ENCODE assay signal across 19 cellular contexts in the genomic region with DNA sequence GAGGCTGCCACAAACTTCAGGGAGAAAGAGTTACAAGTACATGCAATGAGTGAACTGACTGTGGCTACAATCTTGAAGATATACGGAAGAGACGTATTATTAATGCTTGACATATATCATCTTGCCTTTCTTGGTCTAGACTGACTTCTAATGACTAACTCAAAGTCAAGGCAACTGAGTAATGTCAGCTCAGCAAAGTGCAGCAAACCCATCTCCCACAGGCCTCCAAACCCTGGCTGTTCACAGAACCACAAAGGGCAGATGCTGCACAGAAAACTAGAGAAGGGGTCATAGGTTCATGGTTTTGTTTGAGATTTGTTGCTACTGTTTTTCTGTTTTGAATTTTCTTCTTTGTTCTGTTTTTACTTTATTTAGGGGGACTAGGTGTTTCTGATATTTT. TPM values are rescaled to one million over a fixed set of nuclear protein-coding genes. Genes with fewer than 3 reads are reported as not detected.
DNase-seq lines count a peak whose midpoint lies in the region; ATAC-seq and TF ChIP-seq lines count a peak whose summit lies in the region.
"Had no signal": no experiment of that assay in that cellular context is flagged by ENCODE, and none has a peak within 500 bp of the region (broad histone marks: within the 10 kb centered on the region; RNA-seq: fewer than 3 reads in every experiment).

No MANE protein-coding gene starts in this region.

- H3K27me3 Mint-ChIP-seq in activated CD4-positive, alpha-beta T cell treated with anti-CD3 and anti-CD28 coated beads, Interleukin-2, amount 10 ng/mL, durations not matched to agents 7 days and 5 days = no peaks in the 10 kb centered on the region
- no peaks in the 10 kb centered on the region for H3K27me3 Mint-ChIP-seq in naive thymus-derived CD8-positive, alpha-beta T cell
- H3K27me3 Mint-ChIP-seq in MCF 10A (ENCODE audit: insufficient read depth, unreplicated experiment) = no peaks in the 10 kb centered on the region

- H3K36me3 Mint-ChIP-seq in activated CD4-positive, alpha-beta T cell treated with anti-CD3 and anti-CD28 coated beads, Interleukin-2, amount 10 ng/mL, durations not matched to agents 7 days and 5 days (ENCODE audit: low read depth) = peaks cover 90% of the 10 kb centered on the region
- H3K36me3 Mint-ChIP-seq in activated naive CD4-positive, alpha-beta T cell treated with anti-CD3 and anti-CD28 coated beads, Interleukin-2, amount 50 U/mL, for 72 hours = peaks cover 49 to 54% of the 10 kb centered on the region in 2 donors
- H3K36me3 Mint-ChIP-seq in naive thymus-derived CD8-positive, alpha-beta T cell = peaks cover 37 to 78% (median 77%) of the 10 kb centered on the region in 3 donors
- no peaks in the 10 kb centered on the region for H3K36me3 Mint-ChIP-seq in MCF 10A (ENCODE audit: insufficient read depth, unreplicated experiment)

- peak; percentile 31 to 47 for ATAC-seq in activated naive CD4-positive, alpha-beta T cell treated with anti-CD3 and anti-CD28 coated beads, Interleukin-2, amount 50 U/mL, for 72 hours
- no peak for ATAC-seq in naive thymus-derived CD8-positive, alpha-beta T cell
- ATAC-seq in GM21619 (IDR thresholded peaks at IDR 0.05; ENCODE audit: unreplicated experiment) = no peak
- no peak for ATAC-seq in GM19035 (IDR thresholded peaks at IDR 0.05; ENCODE audit: unreplicated experiment)

- POLR2A ChIA-PET in activated CD4-positive, alpha-beta T cell treated with anti-CD3 and anti-CD28 coated beads, Interleukin-2, amount 10 ng/mL, durations not matched to agents 7 days and 5 days (lab: Charles Lee) = no interaction called here
- POLR2A ChIA-PET in naive thymus-derived CD8-positive, alpha-beta T cell (lab: Charles Lee) = interaction anchor here (1.0 kb wide), 3 partner anchors 18 to 24 kb away, joined by 3 read pairs; no protein-coding TSS in a partner anchor
- POLR2A ChIA-PET in MCF 10A (lab: Yijun Ruan, JAX) = no interaction called here

- H3K4me3 Mint-ChIP-seq in activated CD4-positive, alpha-beta T cell treated with anti-CD3 and anti-CD28 coated beads, Interleukin-2, amount 10 ng/mL, durations not matched to agents 7 days and 5 days = no peak overlapping the region
- peak overlapping the region in 9 of 10 donors; percentile 0 to 78 (median 46) for H3K4me3 Mint-ChIP-seq in naive thymus-derived CD8-positive, alpha-beta T cell
- no peak overlapping the region for H3K4me3 Mint-ChIP-seq in MCF 10A (ENCODE audit: unreplicated experiment)

- H3K4me1 Mint-ChIP-seq in activated CD4-positive, alpha-beta T cell treated with anti-CD3 and anti-CD28 coated beads, Interleukin-2, amount 10 ng/mL, durations not matched to agents 7 days and 5 days = peaks cover 86% of the 10 kb centered on the region
- peaks cover 48 to 98% (median 92%) of the 10 kb centered on the region in 4 donors for H3K4me1 Mint-ChIP-seq in naive thymus-derived CD8-positive, alpha-beta T cell
- peaks cover 14% of the 10 kb centered on the region for H3K4me1 Mint-ChIP-seq in MCF 10A (ENCODE audit: insufficient read depth, unreplicated experiment)

- no TSS peak for BruUV-seq in MCF 10A (replicated peaks; lab: Mats Ljungman, UMichigan)

- intact Hi-C loops in MCF 10A (cut with micrococcal nuclease) = no loop called here

- no peak for TF ChIP-seq CTCF in MCF 10A (IDR thresholded peaks at IDR 0.05; ENCODE audit: unreplicated experiment)

- DNase-seq in activated CD4-positive, alpha-beta T cell treated with anti-CD3 and anti-CD28 coated beads, Interleukin-2, amount 10 ng/mL, durations not matched to agents 7 days and 5 days = no peak
- no peak for DNase-seq in activated CD4-positive, alpha-beta T cell treated with anti-CD3 and anti-CD28 coated beads for 1 hour
- DNase-seq in M059J (ENCODE audit: low read depth) = peak; percentile 42
- no peak for DNase-seq in activated naive CD4-positive, alpha-beta T cell treated with anti-CD3 and anti-CD28 coated beads, Interleukin-2, amount 50 U/mL, for 72 hours (ENCODE audit: low spot score in 2 of 2)
- DNase-seq in naive thymus-derived CD8-positive, alpha-beta T cell = no peak
- DNase-seq in MCF 10A (ENCODE audit: unreplicated experiment) = no peak
- DNase-seq: activated CD8-positive, alpha-beta memory T cell treated with anti-CD3 and anti-CD28 coated beads, Interleukin-2, amount 50 U/mL, for 48 hours; hypothalamus; NCI-H1417 treated with DMSO at 0.1 percent for 48 hours; NCI-H2171 treated with DMSO at 0.1 percent for 48 hours; NCI-H774; RPMI8226; stimulated activated CD4-positive, alpha-beta T cell treated with anti-CD3 and anti-CD28 coated beads, Interleukin-15, amount 100 ng/mL, for 24 hours; stomach; WERI-Rb-1 had no signal

- CTCF ChIA-PET in activated CD4-positive, alpha-beta T cell treated with anti-CD3 and anti-CD28 coated beads, Interleukin-2, amount 10 ng/mL, durations not matched to agents 7 days and 5 days (lab: Charles Lee) = no interaction called here
- CTCF ChIA-PET in MCF 10A (lab: Yijun Ruan, JAX) = no interaction called here

- H3K9me3 Mint-ChIP-seq in activated CD4-positive, alpha-beta T cell treated with anti-CD3 and anti-CD28 coated beads, Interleukin-2, amount 10 ng/mL, durations not matched to agents 7 days and 5 days = no peaks in the 10 kb centered on the region
- peaks cover 5 to 15% of the 10 kb centered on the region in 2 donors for H3K9me3 Mint-ChIP-seq in activated naive CD4-positive, alpha-beta T cell treated with anti-CD3 and anti-CD28 coated beads, Interleukin-2, amount 50 U/mL, for 72 hours
- H3K9me3 Mint-ChIP-seq in naive thymus-derived CD8-positive, alpha-beta T cell = peaks cover 0 to 26% (median 2%) of the 10 kb centered on the region in 9 donors
- no peaks in the 10 kb centered on the region for H3K9me3 Mint-ChIP-seq in MCF 10A (ENCODE audit: unreplicated experiment)

- H3K27ac Mint-ChIP-seq in activated CD4-positive, alpha-beta T cell treated with anti-CD3 and anti-CD28 coated beads, Interleukin-2, amount 10 ng/mL, durations not matched to agents 7 days and 5 days = peak overlapping the region; percentile 11
- peak overlapping the region; percentile 75 to 85 for H3K27ac Mint-ChIP-seq in activated naive CD4-positive, alpha-beta T cell treated with anti-CD3 and anti-CD28 coated beads, Interleukin-2, amount 50 U/mL, for 72 hours
- H3K27ac Mint-ChIP-seq in naive thymus-derived CD8-positive, alpha-beta T cell = peak overlapping the region; percentile 82 to 97 (median 86)
- H3K27ac Mint-ChIP-seq in MCF 10A (ENCODE audit: low read depth, unreplicated experiment) = no peak overlapping the region

RNA-seq across cellular contexts. Expression of a gene that starts 21.0 kb away (rescaled TPM):
- 100 to 1,000 TPM; 451 to 533 TPM for total RNA-seq in activated CD4-positive, alpha-beta T cell treated with anti-CD3 and anti-CD28 coated beads, Interleukin-2, amount 10 ng/mL, durations not matched to agents 7 days and 5 days
- 20.4 and 30.7 TPM in 2 replicates for total RNA-seq in M059J (2014; rRNA removed; shearing (Covaris generic))
- 100 to 1,000 TPM; 309 to 314 TPM for total RNA-seq in activated naive CD4-positive, alpha-beta T cell treated with anti-CD3 and anti-CD28 coated beads, Interleukin-2, amount 50 U/mL, for 72 hours
- total RNA-seq in naive thymus-derived CD8-positive, alpha-beta T cell = 1,000 to 10,000 TPM; 1,319 to 1,437 TPM
- polyA plus RNA-seq in naive thymus-derived CD8-positive, alpha-beta T cell = 100 to 1,000 TPM; 569 to 668 (median 661) TPM
- 0.26 and 0.44 TPM in 2 replicates for total RNA-seq in MCF 10A (2022)
- total RNA-seq: G401, HT-29 had no signal

Comparison
In these comparisons a context has a peak if more than half of its experiments do, and no peak if none do; other contexts are left out.
1. H3K4me3 Mint-ChIP-seq: peak in naive thymus-derived CD8-positive, alpha-beta T cell (9 of 10); none in activated CD4-positive, alpha-beta T cell treated with anti-CD3 and anti-CD28 coated beads, Interleukin-2, amount 10 ng/mL, durations not matched to agents 7 days and 5 days (single experiment) and MCF 10A (single experiment).
2. ATAC-seq: peak in activated naive CD4-positive, alpha-beta T cell treated with anti-CD3 and anti-CD28 coated beads, Interleukin-2, amount 50 U/mL, for 72 hours (2 of 2); none in naive thymus-derived CD8-positive, alpha-beta T cell (0 of 2), GM21619 (single experiment) and GM19035 (single experiment).
3. RNA of a gene that starts 21.0 kb away (total RNA-seq): 1,319 to 1,437 TPM in naive thymus-derived CD8-positive, alpha-beta T cell, 451 to 533 TPM in activated CD4-positive, alpha-beta T cell treated with anti-CD3 and anti-CD28 coated beads, Interleukin-2, amount 10 ng/mL, durations not matched to agents 7 days and 5 days, 309 to 314 TPM in activated naive CD4-positive, alpha-beta T cell treated with anti-CD3 and anti-CD28 coated beads, Interleukin-2, amount 50 U/mL, for 72 hours and 20.4 to 30.7 TPM in M059J; 0.26 to 0.44 TPM in MCF 10A; every median in the first group is over 10 times any median in the second.